ENCODE assay signal across 8 cellular contexts in the genomic region with DNA sequence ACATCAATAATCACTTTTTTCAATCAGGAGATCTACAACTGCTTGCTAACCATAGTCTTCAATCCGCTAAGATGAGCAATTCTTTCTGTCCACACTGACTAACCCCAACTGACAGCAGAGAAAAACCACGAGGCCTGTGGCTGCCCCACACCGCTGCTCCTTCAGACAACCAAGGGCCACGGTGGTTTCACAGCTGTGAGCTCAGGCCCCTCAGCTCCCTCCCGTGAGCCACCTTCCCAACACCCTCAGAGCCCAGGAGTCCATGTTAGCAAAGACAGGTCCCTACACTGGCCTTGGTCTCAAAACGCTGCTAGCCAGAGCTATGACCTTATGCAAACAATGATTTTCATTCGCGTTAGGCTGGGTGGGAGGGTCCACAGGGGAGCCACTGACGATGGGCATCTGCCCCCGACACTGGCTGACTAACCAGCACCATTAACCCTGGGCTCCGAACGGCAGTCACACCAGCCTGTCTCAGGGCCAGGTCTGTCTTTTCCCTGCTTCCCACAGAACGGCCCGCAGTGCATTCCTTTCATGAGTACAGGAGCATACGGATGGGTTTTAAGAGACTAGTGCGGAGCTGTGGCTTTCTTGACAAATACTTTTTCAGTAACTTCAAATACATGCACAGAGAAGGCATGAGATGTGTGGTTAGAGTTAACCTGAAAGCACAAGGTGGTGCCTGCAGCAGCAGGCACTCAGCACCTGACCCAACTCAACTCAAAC.
DNase-seq lines count a peak whose midpoint lies in the region; ATAC-seq, FAIRE-seq and TF ChIP-seq lines count a peak whose summit lies in the region.

No MANE protein-coding gene starts in this region.

- ATAC-seq in GM19043 (IDR thresholded peaks at IDR 0.05; ENCODE audit: low read depth, unreplicated experiment) (peak; percentile 54), HG03066 (IDR thresholded peaks at IDR 0.05; ENCODE audit: low read depth, unreplicated experiment) (peak; percentile 66)

- TF ChIP-seq CTCF in epithelial cell of esophagus (IDR thresholded peaks at IDR 0.05; ENCODE audit: insufficient read depth, low read depth, low read length, missing control alignments), result no peak
- no peak for TF ChIP-seq CTCF in spleen (IDR thresholded peaks at IDR 0.05 in 8 of 11, conservative IDR thresholded peaks at IDR 0.05 in 3 of 11)

- intact Hi-C loops in spleen (cut with DNase I; ENCODE audit: low total_unique reads), result no loop called here

- H3K36me3 ChIP-seq in spleen (peaks cover 0 to 23% (median 4%) of the 10 kb centered on the region in 6 donors), Karpas-422 (ENCODE audit: insufficient read depth, low read length) (0 out of 2 replicates have a peak, but pooled peaks cover 3% of the 10 kb centered on the region)

- H2AFZ ChIP-seq in Karpas-422 (ENCODE audit: low read length), result no peak overlapping the region

- no peak for FAIRE-seq in HTR-8/SVneo (lab: Jason Lieb, UNC)

- H3K27me3 ChIP-seq in spleen (replicated peaks in 1 of 7), result no peaks in the 10 kb centered on the region
- no peaks in the 10 kb centered on the region for H3K27me3 ChIP-seq in Karpas-422 (ENCODE audit: low read length)

- no peaks in the 10 kb centered on the region for H3K9me3 ChIP-seq in spleen
- H3K9me3 ChIP-seq in Karpas-422 (ENCODE audit: low read length), result no peaks in the 10 kb centered on the region

- no peak for TF ChIP-seq POLR2A in spleen (IDR thresholded peaks at IDR 0.05)

- peaks cover 91% of the 10 kb centered on the region for H3K79me2 ChIP-seq in Karpas-422 (ENCODE audit: low read length)

- 44 to 52% (median 50%) methylated on average over 16 of the region's 16 CpGs for WGBS in spleen, 5 donors

- H3K4me3 ChIP-seq in epithelial cell of esophagus (ENCODE audit: low read length) (no peak overlapping the region), spleen (peak overlapping the region in 1 of 8 donors; percentile 31), Karpas-422 (ENCODE audit: low read length) (no peak overlapping the region)

- peak; percentile 61 for DNase-seq in activated CD4-positive, CD25-positive, alpha-beta regulatory T cell treated with anti-CD3 and anti-CD28 coated beads, Interleukin-2, amount 50 U/mL, for 72 hours
- DNase-seq in epithelial cell of esophagus (ENCODE audit: low read depth), result peak; percentile 43
- no peak for DNase-seq in spleen
- DNase-seq in HuH-7 (ENCODE audit: low spot score), result no peak
- no peak for DNase-seq in Karpas-422
- no peak for DNase-seq in HTR-8/SVneo (ENCODE audit: insufficient read length, low spot score)

- peak overlapping the region in 5 of 8 donors; percentile 0 to 54 (median 29) for H3K27ac ChIP-seq in spleen
- no peak overlapping the region for H3K27ac ChIP-seq in Karpas-422 (ENCODE audit: low read length)

- H3K4me1 ChIP-seq in spleen (peaks cover 46 to 97% (median 76%) of the 10 kb centered on the region in 6 donors), Karpas-422 (ENCODE audit: low read length) (no peaks in the 10 kb centered on the region)

- peaks cover 59% of the 10 kb centered on the region for H4K20me1 ChIP-seq in Karpas-422 (ENCODE audit: insufficient read depth, low read depth, low read length)

- no peak overlapping the region for H3K4me2 ChIP-seq in Karpas-422 (ENCODE audit: low read depth, low read length, poor library complexity, severe bottlenecking)

- no peaks in the 10 kb centered on the region for H3K9me2 ChIP-seq in Karpas-422 (replicated peaks; ENCODE audit: insufficient read depth, low read length)

- H3K9ac ChIP-seq in Karpas-422 (ENCODE audit: low read length), result no peak overlapping the region

Comparison
In these comparisons a context has a peak if more than half of its experiments do, and no peak if none do; other contexts are left out.
1. DNase-seq: peak in activated CD4-positive, CD25-positive, alpha-beta regulatory T cell treated with anti-CD3 and anti-CD28 coated beads, Interleukin-2, amount 50 U/mL, for 72 hours (single experiment) and epithelial cell of esophagus (single experiment); none in spleen (single experiment), HuH-7 (single experiment), Karpas-422 (single experiment) and HTR-8/SVneo (single experiment).